8 cellular contexts compared by ENCODE assay signal in genomic region chr1:21703318-21703963, GRCh38. TPM values are rescaled to one million over a fixed set of nuclear protein-coding genes. Genes with fewer than 3 reads are reported as not detected.
DNase-seq lines count a peak whose midpoint lies in the region; ATAC-seq and TF ChIP-seq lines count a peak whose summit lies in the region.

No MANE protein-coding gene starts in this region.

- no peak overlapping the region for H3K27ac ChIP-seq in colonic mucosa

- CTCF ChIA-PET in activated CD4-positive, alpha-beta T cell treated with anti-CD3 and anti-CD28 coated beads, Interleukin-2, amount 10 ng/mL, durations not matched to agents 7 days and 5 days (lab: Charles Lee): interaction anchor here (0.6 to 1.1 kb wide), 2 partner anchors 26 to 68 kb away, joined by 3 read pairs; no protein-coding TSS in a partner anchor
- CTCF ChIA-PET in activated CD4-positive, alpha-beta T cell treated with anti-CD3 and anti-CD28 coated beads for 36 hours (lab: Charles Lee): interaction anchor here (0.7 to 2.4 kb wide), 7 partner anchors 11 to 260 kb away, joined by 3 to 8 read pairs (median 3); no protein-coding TSS in a partner anchor

- H3K9ac ChIP-seq in colonic mucosa (ENCODE audit: low read depth in 2 of 2, low read length in 2 of 2): no peak overlapping the region

- H3K27ac Mint-ChIP-seq in activated CD4-positive, alpha-beta T cell treated with anti-CD3 and anti-CD28 coated beads, Interleukin-2, amount 10 ng/mL, durations not matched to agents 7 days and 5 days: peak overlapping the region; percentile 26
- H3K27ac Mint-ChIP-seq in activated CD4-positive, alpha-beta T cell treated with anti-CD3 and anti-CD28 coated beads for 36 hours: no peak overlapping the region
- H3K27ac Mint-ChIP-seq in brain: peak overlapping the region; percentile 0 to 73 (median 45)
- H3K27ac Mint-ChIP-seq in mesothelial cell of epicardium: no peak overlapping the region

- H3K4me3 ChIP-seq in colonic mucosa: no peak overlapping the region

- no peaks in the 10 kb centered on the region for H3K27me3 Mint-ChIP-seq in activated CD4-positive, alpha-beta T cell treated with anti-CD3 and anti-CD28 coated beads, Interleukin-2, amount 10 ng/mL, durations not matched to agents 7 days and 5 days
- H3K27me3 Mint-ChIP-seq in activated CD4-positive, alpha-beta T cell treated with anti-CD3 and anti-CD28 coated beads for 36 hours: no peaks in the 10 kb centered on the region
- H3K27me3 Mint-ChIP-seq in brain: no peaks in the 10 kb centered on the region
- H3K27me3 Mint-ChIP-seq in mesothelial cell of epicardium (ENCODE audit: low read depth): no peaks in the 10 kb centered on the region

- H3K36me3 ChIP-seq in colonic mucosa: no peaks in the 10 kb centered on the region

- H3K4me1 Mint-ChIP-seq in activated CD4-positive, alpha-beta T cell treated with anti-CD3 and anti-CD28 coated beads, Interleukin-2, amount 10 ng/mL, durations not matched to agents 7 days and 5 days: peaks cover 29% of the 10 kb centered on the region
- peaks cover 9% of the 10 kb centered on the region for H3K4me1 Mint-ChIP-seq in activated CD4-positive, alpha-beta T cell treated with anti-CD3 and anti-CD28 coated beads for 36 hours
- H3K4me1 Mint-ChIP-seq in brain (peaks cover 34% of the 10 kb centered on the region), mesothelial cell of epicardium (no peaks in the 10 kb centered on the region)

- POLR2A ChIA-PET in activated CD4-positive, alpha-beta T cell treated with anti-CD3 and anti-CD28 coated beads, Interleukin-2, amount 10 ng/mL, durations not matched to agents 7 days and 5 days (lab: Charles Lee): no interaction called here
- POLR2A ChIA-PET in activated CD4-positive, alpha-beta T cell treated with anti-CD3 and anti-CD28 coated beads for 36 hours (lab: Charles Lee): interaction anchor here (1.1 kb wide), 1 partner anchor 8 kb away, joined by 7 read pairs; no protein-coding TSS in a partner anchor

- peaks cover 53% of the 10 kb centered on the region for H3K36me3 Mint-ChIP-seq in activated CD4-positive, alpha-beta T cell treated with anti-CD3 and anti-CD28 coated beads, Interleukin-2, amount 10 ng/mL, durations not matched to agents 7 days and 5 days (ENCODE audit: low read depth)
- H3K36me3 Mint-ChIP-seq in activated CD4-positive, alpha-beta T cell treated with anti-CD3 and anti-CD28 coated beads for 36 hours (ENCODE audit: low read depth): peaks cover 60% of the 10 kb centered on the region
- H3K36me3 Mint-ChIP-seq in brain (peaks cover 71% of the 10 kb centered on the region), mesothelial cell of epicardium (peaks cover 34% of the 10 kb centered on the region)

- H3K4me3 Mint-ChIP-seq in activated CD4-positive, alpha-beta T cell treated with anti-CD3 and anti-CD28 coated beads, Interleukin-2, amount 10 ng/mL, durations not matched to agents 7 days and 5 days: no peak overlapping the region
- H3K4me3 Mint-ChIP-seq in activated CD4-positive, alpha-beta T cell treated with anti-CD3 and anti-CD28 coated beads for 36 hours: no peak overlapping the region
- no peak overlapping the region for H3K4me3 Mint-ChIP-seq in brain
- no peak overlapping the region for H3K4me3 Mint-ChIP-seq in mesothelial cell of epicardium

- DNase-seq in activated CD4-positive, alpha-beta T cell treated with anti-CD3 and anti-CD28 coated beads, Interleukin-2, amount 10 ng/mL, durations not matched to agents 7 days and 5 days: no peak
- DNase-seq in activated CD4-positive, alpha-beta T cell treated with anti-CD3 and anti-CD28 coated beads for 36 hours: no peak
- peak; percentile 23 for DNase-seq in MV-4-11 (lab: John Stamatoyannopoulos, UW)
- no peak for DNase-seq in mesothelial cell of epicardium (ENCODE audit: low spot score in 2 of 2, unreplicated experiment in 2 of 2)
- DNase-seq in stimulated activated CD4-positive, alpha-beta T cell treated with anti-CD3 and anti-CD28 coated beads, Interleukin-12 subunit alpha, Interleukin-12 subunit beta, amount 100 ng/mL, for 4 hours: no peak
- DNase-seq in KG1 (lab: John Stamatoyannopoulos, UW): no peak
- DNase-seq in colonic mucosa: no peak

- intact Hi-C loops in activated CD4-positive, alpha-beta T cell treated with anti-CD3 and anti-CD28 coated beads for 36 hours (cut with DNase I, micrococcal nuclease): loop anchor here (5.0 to 10.0 kb wide), 2 partner anchors 259 to 261 kb away; no protein-coding TSS in a partner anchor
- intact Hi-C loops in colonic mucosa (cut with DNase I): no loop called here

- H3K4me1 ChIP-seq in colonic mucosa: no peaks in the 10 kb centered on the region

- no peak for ATAC-seq in activated CD4-positive, alpha-beta T cell treated with anti-CD3 and anti-CD28 coated beads for 36 hours

- no peaks in the 10 kb centered on the region for H3K27me3 ChIP-seq in colonic mucosa

- no peaks in the 10 kb centered on the region for H3K9me3 ChIP-seq in colonic mucosa

- H3K9me3 Mint-ChIP-seq in activated CD4-positive, alpha-beta T cell treated with anti-CD3 and anti-CD28 coated beads, Interleukin-2, amount 10 ng/mL, durations not matched to agents 7 days and 5 days: no peaks in the 10 kb centered on the region
- H3K9me3 Mint-ChIP-seq in activated CD4-positive, alpha-beta T cell treated with anti-CD3 and anti-CD28 coated beads for 36 hours (ENCODE audit: low read depth): no peaks in the 10 kb centered on the region
- no peaks in the 10 kb centered on the region for H3K9me3 Mint-ChIP-seq in brain
- no peaks in the 10 kb centered on the region for H3K9me3 Mint-ChIP-seq in mesothelial cell of epicardium

- TF ChIP-seq CTCF in brain (conservative IDR thresholded peaks at IDR 0.05) (peak; percentile 50 to 75), mesothelial cell of epicardium (IDR thresholded peaks at IDR 0.05; ENCODE audit: unreplicated experiment) (peak; percentile 54), colonic mucosa (IDR thresholded peaks at IDR 0.05) (no peak)

RNA-seq across cellular contexts. Expression of gene RAP1GAP, which starts 34.3 kb away (rescaled TPM):
- under 1 TPM; 0.17 to 0.32 TPM for total RNA-seq in activated CD4-positive, alpha-beta T cell treated with anti-CD3 and anti-CD28 coated beads, Interleukin-2, amount 10 ng/mL, durations not matched to agents 7 days and 5 days
- total RNA-seq in activated CD4-positive, alpha-beta T cell treated with anti-CD3 and anti-CD28 coated beads for 36 hours: 1 to 10 TPM; 2.1 to 2.5 TPM
- polyA plus RNA-seq in brain (ENCODE audit: insufficient read depth, low read depth, low replicate concordance): 60.7 TPM
- total RNA-seq in mesothelial cell of epicardium (7.1 to 10.2 TPM (median 8.0 TPM) in 3 replicates), colonic mucosa (10 to 100 TPM; 29.6 to 36.3 TPM)

Comparison
In these comparisons a context has a peak if more than half of its experiments do, and no peak if none do; other contexts are left out.
1. H3K27ac Mint-ChIP-seq: peak in activated CD4-positive, alpha-beta T cell treated with anti-CD3 and anti-CD28 coated beads, Interleukin-2, amount 10 ng/mL, durations not matched to agents 7 days and 5 days (single experiment) and brain (5 of 5); none in activated CD4-positive, alpha-beta T cell treated with anti-CD3 and anti-CD28 coated beads for 36 hours (single experiment) and mesothelial cell of epicardium (single experiment).